22 cellular contexts compared by ENCODE assay signal in genomic region chr7:108280136-108280535, GRCh38.
DNase-seq lines count a peak whose midpoint lies in the region; ATAC-seq, FAIRE-seq and TF ChIP-seq lines count a peak whose summit lies in the region.
"Had no signal": no experiment of that assay in that cellular context is flagged by ENCODE, and none has a peak within 500 bp of the region (broad histone marks: within the 10 kb centered on the region; RNA-seq: fewer than 3 reads in every experiment).

No MANE protein-coding gene starts in this region.

- TF ChIP-seq CTCF in LNCaP clone FGC (IDR thresholded peaks at IDR 0.05; ENCODE audit: control insufficient read depth, extremely low read depth, insufficient read depth) = no peak
- no peak for TF ChIP-seq CTCF in fibroblast of pulmonary artery (IDR thresholded peaks at IDR 0.05; ENCODE audit: low read length, missing control alignments)

- DNase-seq in COR-L47 (lab: John Stamatoyannopoulos, UW) = peak; percentile 44
- peak; percentile 88 for DNase-seq in LNCaP clone FGC (ENCODE audit: low read depth)
- DNase-seq in NCI-H446 (lab: John Stamatoyannopoulos, UW) = peak; percentile 5 to 31
- peak; percentile 80 for DNase-seq in fibroblast of pulmonary artery (ENCODE audit: low read depth)
- no peak for DNase-seq in GM12891 (ENCODE audit: insufficient read length, low spot score)
- no peak for DNase-seq in KBM-7
- DNase-seq: activated CD4-positive, alpha-beta T cell treated with anti-CD3 and anti-CD28 coated beads, Interleukin-2, amount 50 U/mL, for 4 hours; activated naive CD4-positive, alpha-beta T cell treated with anti-CD3 and anti-CD28 coated beads, Interleukin-2, amount 10 ng/mL, durations not matched to agents 7 days and 5 days; DND-41; H9; kidney glomerular epithelial cell; MM.1S; mucosa of descending colon; NCI-H146; NCI-H524; nephron progenitor cell; stimulated activated CD4-positive, alpha-beta T cell treated with anti-CD3 and anti-CD28 coated beads, Interleukin-2, amount 100 ng/mL, for 24 hours; tibial artery had no signal

- no peak for FAIRE-seq in GM12891 (lab: Jason Lieb, UNC)

- TF ChIP-seq POLR2A in GM12891 (IDR thresholded peaks at IDR 0.05; ENCODE audit: low read depth, low read length) = no peak

- in situ Hi-C loops in KBM-7 (cut with MboI; ENCODE audit: low pct_unique_long_range_greater_than_20kb, low sequenced_read_pairs) = no loop called here

- no peak for ATAC-seq in HG03139 (IDR thresholded peaks at IDR 0.05; ENCODE audit: unreplicated experiment)
- ATAC-seq: mucosa of descending colon had no signal

- H3K4me3 ChIP-seq in LNCaP clone FGC (ENCODE audit: low read depth, low read length) (no peak overlapping the region), fibroblast of pulmonary artery (replicated peaks; ENCODE audit: low read depth, low read length) (no peak overlapping the region)
- H3K4me3 ChIP-seq: BLaER1, lung, mucosa of descending colon, smooth muscle cell, tibial artery had no signal

TF ChIP-seq in GM12891, 5 proteins besides CTCF, POLR2A, EP300 and RAD21:
- TF ChIP-seq POU2F2 (IDR thresholded peaks at IDR 0.05; ENCODE audit: low read depth, low read length) = no peak
- no peak for TF ChIP-seq TAF1 (IDR thresholded peaks at IDR 0.05; ENCODE audit: low read depth, low read length)
- TF ChIP-seq POLR2AphosphoS5 (IDR thresholded peaks at IDR 0.05; ENCODE audit: low read depth, low read length) = no peak
- TF ChIP-seq SPI1 (IDR thresholded peaks at IDR 0.05; ENCODE audit: low read depth, low read length) = no peak
- no peak for TF ChIP-seq PAX5 (IDR thresholded peaks at IDR 0.05; ENCODE audit: insufficient read depth, low read length, severe bottlenecking)

Comparison
In these comparisons a context has a peak if more than half of its experiments do, and no peak if none do; other contexts are left out.
1. DNase-seq: peak in COR-L47 (single experiment), LNCaP clone FGC (single experiment), NCI-H446 (2 of 2) and fibroblast of pulmonary artery (single experiment); none in GM12891 (single experiment) and KBM-7 (single experiment).